14 cellular contexts compared by ENCODE assay signal in genomic region chr1:51281807-51282206, GRCh38.
A peak's percentile ranks its signal among the peaks of the same experiment; 100 is the strongest.
DNase-seq lines count a peak whose midpoint lies in the region; ATAC-seq lines count a peak whose summit lies in the region.
"Had no signal": no experiment of that assay in that cellular context is flagged by ENCODE, and none has a peak within 500 bp of the region (broad histone marks: within the 10 kb centered on the region; RNA-seq: fewer than 3 reads in every experiment).

No MANE protein-coding gene starts in this region.

- DNase-seq in NCI-H2196 (lab: John Stamatoyannopoulos, UW; ENCODE audit: unreplicated experiment), result peak; percentile 10
- DNase-seq in NCI-H2196 treated with DMSO at 0.1 percent for 48 hours (lab: John Stamatoyannopoulos, UW; ENCODE audit: unreplicated experiment), result no peak
- peak; percentile 51 for DNase-seq in DMS79 (lab: John Stamatoyannopoulos, UW)
- peak; percentile 20 for DNase-seq in NCI-H2029 treated with DMSO at 0.1 percent for 48 hours (lab: John Stamatoyannopoulos, UW)
- DNase-seq in islet precursor cell, result peak; percentile 15
- DNase-seq in NCI-H1417 (lab: John Stamatoyannopoulos, UW), result no peak
- no peak for DNase-seq in NCI-H82 treated with DMSO at 0.1 percent for 48 hours (lab: John Stamatoyannopoulos, UW; ENCODE audit: unreplicated experiment)
- DNase-seq: 8988T; AML-193; CD4-positive, CD25-positive, alpha-beta regulatory T cell; DMS53; GM23248 had no signal

- ATAC-seq in HG03457 (IDR thresholded peaks at IDR 0.05; ENCODE audit: unreplicated experiment), result no peak
- ATAC-seq: HCT116 had no signal

Comparison
In these comparisons a context has a peak if more than half of its experiments do, and no peak if none do; other contexts are left out.
1. DNase-seq: peak in NCI-H2196 (single experiment), DMS79 (single experiment), NCI-H2029 treated with DMSO at 0.1 percent for 48 hours (single experiment) and islet precursor cell (single experiment); none in NCI-H2196 treated with DMSO at 0.1 percent for 48 hours (single experiment), NCI-H1417 (0 of 3) and NCI-H82 treated with DMSO at 0.1 percent for 48 hours (single experiment).